ENCODE assay signal across 10 cellular contexts in genomic region chr17:15261818-15262290, GRCh38. TPM values are rescaled to one million over a fixed set of nuclear protein-coding genes. Genes with fewer than 3 reads are reported as not detected.
DNase-seq lines count a peak whose midpoint lies in the region; ATAC-seq, FAIRE-seq and TF ChIP-seq lines count a peak whose summit lies in the region.
"Had no signal": no experiment of that assay in that cellular context is flagged by ENCODE, and none has a peak within 500 bp of the region (broad histone marks: within the 10 kb centered on the region; RNA-seq: fewer than 3 reads in every experiment).

No MANE protein-coding gene starts in this region.

- H3K23ac ChIP-seq in neuronal stem cell (ENCODE audit: low read depth, low read length, poor library complexity) = no peak overlapping the region

- WGBS in SK-N-SH (ENCODE audit: low lambda C conversion rate) = 0% methylated on average over 6 of the region's 9 CpGs
- WGBS in gastroesophageal sphincter (ENCODE audit: low coverage in 1 of 2), 2 donors = 0% methylated on average over 1 to 5 of the region's 9 CpGs
- WGBS in neuronal stem cell (ENCODE audit: extremely low coverage in 2 of 2, insufficient read length in 2 of 2, insufficient replicate concordance in 1 of 2), 2 donors = no CpG with 5 or more reads among the region's 9 CpGs

- CTCF ChIA-PET in BJ (lab: Yijun Ruan, JAX) (interaction anchor here (0.7 to 3.6 kb wide), 15 partner anchors 11 to 252 kb away, joined by 3 to 43 read pairs (median 5); no protein-coding TSS in a partner anchor), SK-N-SH (lab: Yijun Ruan, JAX) (interaction anchor here (0.5 to 13.3 kb wide), 17 partner anchors 16 to 846 kb away, joined by 3 to 359 read pairs (median 4); no protein-coding TSS in a partner anchor)

- no peak for TF ChIP-seq RAD21 in SK-N-SH (IDR thresholded peaks at IDR 0.05; ENCODE audit: low read length)

- peaks cover 4% of the 10 kb centered on the region for H3F3A ChIP-seq in SK-N-SH (replicated peaks; ENCODE audit: insufficient read depth)

- no peaks in the 10 kb centered on the region for H3K79me1 ChIP-seq in neuronal stem cell (ENCODE audit: low read depth, low read length)

- TF ChIP-seq CTCF in BJ (IDR thresholded peaks at IDR 0.05; ENCODE audit: insufficient read depth, low read depth, low read length) (no peak), SK-N-SH (IDR thresholded peaks at IDR 0.05) (no peak), gastroesophageal sphincter (IDR thresholded peaks at IDR 0.05) (no peak)

- H3K9me2 ChIP-seq in SK-N-SH = no peaks in the 10 kb centered on the region

- no peak for ATAC-seq in gastroesophageal sphincter
- ATAC-seq in GM21786 (IDR thresholded peaks at IDR 0.05; ENCODE audit: unreplicated experiment) = no peak

- peak overlapping the region; percentile 97 for H3K4me2 ChIP-seq in SK-N-SH
- H3K4me2 ChIP-seq in neuronal stem cell (ENCODE audit: insufficient read depth, low read length, poor library complexity, severe bottlenecking) = peak overlapping the region; percentile 92

- H2BK15ac ChIP-seq in neuronal stem cell (ENCODE audit: low read length) = no peak overlapping the region

- POLR2A ChIA-PET in BJ (lab: Charles Lee) = interaction anchor here (0.7 kb wide), 1 partner anchor 131 kb away, joined by 4 read pairs; no protein-coding TSS in a partner anchor
- POLR2A ChIA-PET in SK-N-SH (lab: Yijun Ruan, JAX) = interaction anchor here (1.5 kb wide), 2 partner anchors 235 to 241 kb away, joined by 3 to 6 read pairs; no protein-coding TSS in a partner anchor

- H3K9ac ChIP-seq in SK-N-SH (peak overlapping the region; percentile 76; the same call in 1 of the 2 replicates), neuronal stem cell (ENCODE audit: low read depth, low read length, poor library complexity) (no peak overlapping the region)

- no peaks in the 10 kb centered on the region for H4K20me1 ChIP-seq in SK-N-SH (ENCODE audit: insufficient read depth)

- H3K27ac ChIP-seq in SK-N-SH (ENCODE audit: low read depth in 2 of 2, low read length in 1 of 2) = peak overlapping the region; percentile 78 to 92; a peak in 3 of 4 replicates
- H3K27ac ChIP-seq in gastroesophageal sphincter = peak overlapping the region; percentile 92 to 98 (median 96)
- H3K27ac ChIP-seq in neuronal stem cell (replicated peaks; ENCODE audit: low read length) = no peak overlapping the region

- no peak overlapping the region for H3K4ac ChIP-seq in neuronal stem cell (ENCODE audit: low read length)

- no peak overlapping the region for H2AK5ac ChIP-seq in neuronal stem cell (ENCODE audit: low read depth, low read length)

- H3K79me2 ChIP-seq in SK-N-SH (ENCODE audit: insufficient read depth) = peaks cover 18% of the 10 kb centered on the region; the same call in 1 of the 2 replicates

- no peak overlapping the region for H4K91ac ChIP-seq in neuronal stem cell (ENCODE audit: low read depth, low read length, poor library complexity)

- no peaks in the 10 kb centered on the region for H3K9me3 ChIP-seq in SK-N-SH
- no peaks in the 10 kb centered on the region for H3K9me3 ChIP-seq in gastroesophageal sphincter
- H3K9me3 ChIP-seq in neuronal stem cell (replicated peaks in 1 of 2; ENCODE audit: control insufficient read depth in 2 of 2, insufficient read depth in 1 of 2, low read depth in 1 of 2, low read length in 2 of 2) = no peaks in the 10 kb centered on the region

- peak overlapping the region; percentile 72 for H3K4me3 ChIP-seq in BJ (ENCODE audit: low read depth, low read length)
- peak overlapping the region; percentile 72 to 92 for H3K4me3 ChIP-seq in SK-N-SH (ENCODE audit: low read depth in 2 of 2, low read length in 1 of 2)
- peak overlapping the region; percentile 62 to 70 for H3K4me3 ChIP-seq in gastroesophageal sphincter
- peak overlapping the region; percentile 76 to 79 for H3K4me3 ChIP-seq in neuronal stem cell (ENCODE audit: low read length in 2 of 2)

- H3K18ac ChIP-seq in neuronal stem cell (ENCODE audit: low read length) = peak overlapping the region; percentile 1

- H3K4me1 ChIP-seq in SK-N-SH (ENCODE audit: control insufficient read depth in 1 of 2, insufficient read depth in 2 of 2, low read depth in 1 of 2, low read length in 1 of 2) (peaks cover 0 to 33% of the 10 kb centered on the region in 2 experiments; a peak in 2 of 4 replicates), gastroesophageal sphincter (peaks cover 10 to 67% (median 17%) of the 10 kb centered on the region in 3 donors), neuronal stem cell (ENCODE audit: control insufficient read depth in 2 of 2, insufficient read depth in 1 of 2, low read depth in 1 of 2, low read length in 2 of 2) (peaks cover 9 to 14% of the 10 kb centered on the region in 2 donors)

- H3K27me3 ChIP-seq in BJ (ENCODE audit: control insufficient read depth, insufficient read depth, low read length) = peaks cover 6% of the 10 kb centered on the region
- no peaks in the 10 kb centered on the region; the same call in 1 of the 2 replicates for H3K27me3 ChIP-seq in SK-N-SH (ENCODE audit: insufficient read depth)
- no peaks in the 10 kb centered on the region for H3K27me3 ChIP-seq in gastroesophageal sphincter
- H3K27me3 ChIP-seq in neuronal stem cell (ENCODE audit: control insufficient read depth in 3 of 3, insufficient read depth in 3 of 3, low read depth in 1 of 3, low read length in 3 of 3) = peaks cover 7 to 60% (median 40%) of the 10 kb centered on the region in 3 experiments

- no peak overlapping the region for H2BK5ac ChIP-seq in neuronal stem cell (ENCODE audit: low read length)

- H2BK120ac ChIP-seq in neuronal stem cell (ENCODE audit: low read depth, low read length) = no peak overlapping the region

- H3K36me3 ChIP-seq in BJ (ENCODE audit: control insufficient read depth, insufficient read depth, low read length) = peaks cover 13% of the 10 kb centered on the region
- peaks cover 0 to 19% of the 10 kb centered on the region in 2 experiments for H3K36me3 ChIP-seq in SK-N-SH (replicated peaks in 1 of 2; ENCODE audit: control insufficient read depth in 1 of 2, insufficient read depth in 2 of 2, low read length in 1 of 2)
- peaks cover 0 to 25% of the 10 kb centered on the region in 2 donors for H3K36me3 ChIP-seq in gastroesophageal sphincter
- no peaks in the 10 kb centered on the region for H3K36me3 ChIP-seq in neuronal stem cell (replicated peaks in 1 of 2; ENCODE audit: control insufficient read depth in 2 of 2, insufficient read depth in 2 of 2, low read length in 2 of 2)

- TF ChIP-seq POLR2A in gastroesophageal sphincter (IDR thresholded peaks at IDR 0.05) (no peak), GM12892 (IDR thresholded peaks at IDR 0.05; ENCODE audit: low read depth, low read length) (no peak)

- H2BK12ac ChIP-seq in neuronal stem cell (ENCODE audit: low read length) = no peak overlapping the region

- H3K14ac ChIP-seq in neuronal stem cell (ENCODE audit: low read length) = no peak overlapping the region

- no peak for DNase-seq in BJ (ENCODE audit: low read depth)
- no peak for DNase-seq in SK-N-SH
- no peak for DNase-seq in neuronal stem cell (ENCODE audit: low spot score)
- DNase-seq in GM12892 (ENCODE audit: insufficient read length) = no peak
- DNase-seq in NAMALWA (ENCODE audit: low spot score) = no peak
- DNase-seq in DMS114 treated with DMSO at 0.1 percent for 48 hours (lab: John Stamatoyannopoulos, UW; ENCODE audit: unreplicated experiment) = no peak
- DNase-seq: activated gamma-delta T cell had no signal

- TF ChIP-seq EP300 in SK-N-SH (IDR thresholded peaks at IDR 0.05; ENCODE audit: borderline replicate concordance in 1 of 2, low read depth in 1 of 2, low read length in 1 of 2) (no peak), gastroesophageal sphincter (IDR thresholded peaks at IDR 0.05) (no peak)

- H4K8ac ChIP-seq in neuronal stem cell (ENCODE audit: low read depth, low read length) = no peak overlapping the region

- H2AFZ ChIP-seq in SK-N-SH (ENCODE audit: low read depth) (peak overlapping the region; percentile 87), neuronal stem cell (ENCODE audit: low read length) (peak overlapping the region; percentile 96)

- FAIRE-seq in GM12892 (lab: Jason Lieb, UNC) = no peak

TF ChIP-seq in SK-N-SH, 30 proteins besides CTCF, POLR2A, EP300 and RAD21 (continues in another document):
- TF ChIP-seq ZBTB33 (IDR thresholded peaks at IDR 0.05; ENCODE audit: borderline replicate concordance, low read depth) = no peak
- TF ChIP-seq TCF12 (IDR thresholded peaks at IDR 0.05) = no peak
- no peak for TF ChIP-seq ELF1 (IDR thresholded peaks at IDR 0.05)
- TF ChIP-seq RXRA (IDR thresholded peaks at IDR 0.05; ENCODE audit: borderline replicate concordance, low read depth) = no peak
- TF ChIP-seq YY1 (IDR thresholded peaks at IDR 0.05; ENCODE audit: low read depth) = no peak
- TF ChIP-seq FOSL2 (IDR thresholded peaks at IDR 0.05; ENCODE audit: borderline replicate concordance, low read depth) = no peak
- TF ChIP-seq USF2 (IDR thresholded peaks at IDR 0.05; ENCODE audit: borderline replicate concordance, low read depth, low read length) = no peak

RNA-seq across cellular contexts. Expression of gene PMP22, which starts 3.3 kb away (rescaled TPM):
- polyA plus RNA-seq in BJ (2011; rRNA removed) (122 and 208 TPM in 2 replicates), SK-N-SH (2012; rRNA removed) (63.0 and 82.5 TPM in 2 replicates)
- 129 and 191 TPM in 2 replicates for polyA minus RNA-seq in BJ (2011; rRNA and poly(A)+ RNA removed)
- 67.3 and 70.0 TPM in 2 replicates for polyA plus RNA-seq in SK-N-SH (2012; cell fraction: cytosol; rRNA removed)
- polyA plus RNA-seq in SK-N-SH (2012; cell fraction: nucleus; rRNA removed) = 45.2 and 46.8 TPM in 2 replicates
- total RNA-seq in gastroesophageal sphincter = 100 to 1,000 TPM; 145 to 268 (median 242) TPM
- 8.6 TPM for polyA plus RNA-seq in neuronal stem cell (2013, experiment 1 of 2)
- 8.7 TPM for polyA plus RNA-seq in neuronal stem cell (2013, experiment 2 of 2)
- polyA plus RNA-seq in GM12892 (2012; ENCODE audit: missing spikeins) = not detected
- polyA plus RNA-seq: IgD-negative memory B cell had no signal
